14 cellular contexts compared by ENCODE assay signal in the genomic region with DNA sequence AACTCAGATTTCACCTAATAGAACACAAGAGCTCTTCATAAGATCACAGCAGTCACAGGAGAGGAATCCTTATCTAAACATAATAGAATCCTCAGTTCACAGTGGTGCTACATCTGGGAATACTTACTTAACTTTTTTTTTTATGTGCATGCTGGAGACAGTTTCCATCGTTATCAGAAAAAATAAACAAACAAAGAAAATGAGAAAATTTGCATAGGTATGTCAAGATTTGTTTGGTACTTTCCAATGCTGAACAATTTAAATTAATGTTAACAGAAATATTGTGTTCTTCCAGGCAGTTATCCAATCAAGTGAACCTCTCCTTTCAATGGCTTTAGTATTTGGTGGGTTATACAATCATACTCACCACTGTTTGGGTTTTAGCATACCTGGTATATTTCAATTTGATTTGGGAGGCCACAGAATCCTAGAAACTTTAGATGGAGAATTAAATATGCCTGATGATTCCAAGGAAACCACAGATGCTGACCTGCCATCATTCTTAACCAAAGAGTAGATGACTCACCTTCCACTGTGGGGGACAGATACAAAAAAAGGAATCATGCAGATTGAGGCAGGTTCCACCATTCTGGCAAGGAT. TPM values are rescaled to one million over a fixed set of nuclear protein-coding genes. Genes with fewer than 3 reads are reported as not detected.
DNase-seq lines count a peak whose midpoint lies in the region; ATAC-seq, FAIRE-seq and TF ChIP-seq lines count a peak whose summit lies in the region.
"Had no signal": no experiment of that assay in that cellular context is flagged by ENCODE, and none has a peak within 500 bp of the region (broad histone marks: within the 10 kb centered on the region; RNA-seq: fewer than 3 reads in every experiment).

No MANE protein-coding gene starts in this region.

- CTCF ChIA-PET in Panc1 (lab: Charles Lee), result no interaction called here
- CTCF ChIA-PET in endothelial cell of umbilical vein (lab: Charles Lee), result interaction anchor here (0.8 kb wide), 2 partner anchors 9 to 20 kb away, joined by 3 read pairs; no protein-coding TSS in a partner anchor

- H3K4me2 ChIP-seq in endothelial cell of umbilical vein (ENCODE audit: insufficient read depth, low read length), result no peak overlapping the region
- H3K4me2 ChIP-seq in parathyroid adenoma (ENCODE audit: low read length), result no peak overlapping the region

- H3K27ac ChIP-seq in Panc1 (ENCODE audit: low read length), result peak overlapping the region; percentile 79
- no peak overlapping the region for H3K27ac ChIP-seq in endothelial cell of umbilical vein (ENCODE audit: insufficient read depth, low read depth, low read length)
- no peak overlapping the region for H3K27ac ChIP-seq in parathyroid adenoma
- peak overlapping the region in 1 of 2 donors; percentile 6 for H3K27ac ChIP-seq in testis
- H3K27ac ChIP-seq: cardiac muscle cell, esophagus squamous epithelium had no signal

- H3K9me1 ChIP-seq in endothelial cell of umbilical vein (replicated peaks; ENCODE audit: control insufficient read depth, extremely low read depth, insufficient read depth, low read length), result no peaks in the 10 kb centered on the region

- no TSS peak for BruUV-seq in Panc1 (replicated peaks; lab: Mats Ljungman, UMichigan)
- BruUV-seq in endothelial cell of umbilical vein (replicated peaks; lab: Mats Ljungman, UMichigan), result no TSS peak

- no peak overlapping the region for H3K9ac ChIP-seq in endothelial cell of umbilical vein (replicated peaks; ENCODE audit: extremely low read depth, insufficient read depth, low read length)
- H3K9ac ChIP-seq in parathyroid adenoma, result no peak overlapping the region

- FAIRE-seq in endothelial cell of umbilical vein (lab: Jason Lieb, UNC), result no peak

- H3K4me3 ChIP-seq in Panc1 (ENCODE audit: low read depth in 2 of 2, low read length in 2 of 2) (no peak overlapping the region), endothelial cell of umbilical vein (replicated peaks in 1 of 3; ENCODE audit: insufficient read depth in 1 of 3, low read depth in 1 of 3, low read length in 3 of 3) (no peak overlapping the region), parathyroid adenoma (ENCODE audit: low read depth, low read length) (no peak overlapping the region), testis (no peak overlapping the region)
- H3K4me3 ChIP-seq: cardiac muscle cell, esophagus squamous epithelium had no signal

- POLR2A ChIA-PET in Panc1 (lab: Charles Lee), result no interaction called here
- POLR2A ChIA-PET in endothelial cell of umbilical vein (lab: Charles Lee), result no interaction called here

- TF ChIP-seq POLR2A in endothelial cell of umbilical vein (IDR thresholded peaks at IDR 0.05; ENCODE audit: low read depth, low read length) (no peak), testis (IDR thresholded peaks at IDR 0.05) (no peak)

- ATAC-seq in Panc1, result peak; percentile 62; the same call in 1 of the 2 replicates
- ATAC-seq: left ventricle myocardium superior; stimulated activated naive B cell treated with anti-CD40 and anti-IgM and Interleukin-4, amounts not matched to agents 10 μg/mL and 1 μg/mL and 100 μg/mL, for 72 hours had no signal

- H2AFZ ChIP-seq in endothelial cell of umbilical vein (ENCODE audit: low read depth, low read length) (no peak overlapping the region), parathyroid adenoma (peak overlapping the region; percentile 6)

- intact Hi-C loops in Panc1 (cut with micrococcal nuclease; ENCODE audit: unreplicated experiment), result no loop called here
- intact Hi-C loops in endothelial cell of umbilical vein (cut with micrococcal nuclease), result no loop called here
- intact Hi-C loops in testis (cut with DNase I; ENCODE audit: low total_unique reads), result no loop called here

- no peaks in the 10 kb centered on the region for H3K36me3 ChIP-seq in Panc1 (ENCODE audit: control insufficient read depth, insufficient read depth, low read length)
- no peaks in the 10 kb centered on the region for H3K36me3 ChIP-seq in endothelial cell of umbilical vein (ENCODE audit: control insufficient read depth in 2 of 2, extremely low read depth in 1 of 2, insufficient read depth in 2 of 2, low read length in 2 of 2)
- no peaks in the 10 kb centered on the region for H3K36me3 ChIP-seq in parathyroid adenoma (ENCODE audit: control insufficient read depth, insufficient read depth, low read length)
- H3K36me3 ChIP-seq in testis (ENCODE audit: low read depth, missing control alignments), result no peaks in the 10 kb centered on the region
- H3K36me3 ChIP-seq: cardiac muscle cell, esophagus squamous epithelium had no signal

- H3K79me2 ChIP-seq in endothelial cell of umbilical vein (ENCODE audit: control insufficient read depth, insufficient read depth, low read length) (no peaks in the 10 kb centered on the region), parathyroid adenoma (no peaks in the 10 kb centered on the region)

- in situ Hi-C loops in Panc1 (cut with HindIII; ENCODE audit: low pct_unique_long_range_greater_than_20kb, low sequenced_read_pairs), result no loop called here

- WGBS in testis, 2 donors, result 29 to 36% methylated on average over 1 of the region's 1 CpG

- H3K4me1 ChIP-seq in Panc1 (ENCODE audit: control insufficient read depth, insufficient read depth, low read length) (peaks cover 5% of the 10 kb centered on the region; the same call in 1 of the 2 replicates), endothelial cell of umbilical vein (ENCODE audit: control insufficient read depth, extremely low read depth, insufficient read depth, low read length) (no peaks in the 10 kb centered on the region), parathyroid adenoma (peaks cover 11% of the 10 kb centered on the region), testis (peaks cover 4% of the 10 kb centered on the region)
- H3K4me1 ChIP-seq: esophagus squamous epithelium had no signal

- H3K9me3 ChIP-seq in Panc1 (ENCODE audit: control insufficient read depth, insufficient read depth, low read depth, low read length) (no peaks in the 10 kb centered on the region), endothelial cell of umbilical vein (replicated peaks; ENCODE audit: control insufficient read depth, insufficient read depth, low read length) (no peaks in the 10 kb centered on the region), parathyroid adenoma (ENCODE audit: control insufficient read depth, low read length) (no peaks in the 10 kb centered on the region), testis (no peaks in the 10 kb centered on the region)
- H3K9me3 ChIP-seq: esophagus squamous epithelium had no signal

- TF ChIP-seq CTCF in Panc1 (IDR thresholded peaks at IDR 0.05), result no peak
- no peak for TF ChIP-seq CTCF in endothelial cell of umbilical vein (IDR thresholded peaks at IDR 0.05; ENCODE audit: extremely low read depth in 1 of 2, insufficient read depth in 1 of 2, low read depth in 1 of 2, low read length in 2 of 2)
- TF ChIP-seq CTCF in parathyroid adenoma (IDR thresholded peaks at IDR 0.05), result no peak
- TF ChIP-seq CTCF in testis (IDR thresholded peaks at IDR 0.05), result no peak

- H3K27me3 ChIP-seq in Panc1 (ENCODE audit: control insufficient read depth, insufficient read depth, low read length), result no peaks in the 10 kb centered on the region
- H3K27me3 ChIP-seq in endothelial cell of umbilical vein (ENCODE audit: control insufficient read depth in 2 of 2, insufficient read depth in 2 of 2, low read length in 2 of 2), result no peaks in the 10 kb centered on the region
- no peaks in the 10 kb centered on the region for H3K27me3 ChIP-seq in parathyroid adenoma (ENCODE audit: control insufficient read depth, insufficient read depth, low read length)
- H3K27me3 ChIP-seq in testis, result no peaks in the 10 kb centered on the region
- H3K27me3 ChIP-seq: cardiac muscle cell, esophagus squamous epithelium had no signal

- DNase-seq in EL (peak; percentile 75), Panc1 (ENCODE audit: low read depth, low spot score) (no peak), endothelial cell of umbilical vein (ENCODE audit: low read depth, low spot score) (no peak), Ammon's horn (ENCODE audit: low spot score) (no peak), NCI-H2107 (lab: John Stamatoyannopoulos, UW) (no peak), NCI-H187 (lab: John Stamatoyannopoulos, UW) (no peak), testis (no peak)
- DNase-seq: activated T-cell treated with anti-CD3 and anti-CD28 coated beads, Interleukin-2, amount 50 U/mL, for 24 hours; esophagus squamous epithelium; left ventricle myocardium superior; NCI-H446; stimulated activated naive B cell treated with anti-CD40 and anti-IgM and Interleukin-4, amounts not matched to agents 10 μg/mL and 1 μg/mL and 100 μg/mL, for 72 hours had no signal

- dilution Hi-C loops in endothelial cell of umbilical vein (cut with MboI; ENCODE audit: extremely low pct_ligation_motif_present, low sequenced_read_pairs), result no loop called here

- H4K20me1 ChIP-seq in endothelial cell of umbilical vein (replicated peaks; ENCODE audit: control insufficient read depth, extremely low read depth, insufficient read depth, low read length), result no peaks in the 10 kb centered on the region

TF ChIP-seq in endothelial cell of umbilical vein, 7 proteins besides CTCF, POLR2A, EP300 and RAD21:
- TF ChIP-seq EZH2 (IDR thresholded peaks at IDR 0.05; ENCODE audit: borderline replicate concordance, low read depth, low read length, severe bottlenecking) (no peak), FOS (IDR thresholded peaks at IDR 0.05; ENCODE audit: borderline replicate concordance, insufficient read depth, low read length) (peak; percentile 65), JUN (IDR thresholded peaks at IDR 0.05; ENCODE audit: borderline replicate concordance, insufficient read depth, insufficient read length, low read depth) (peak; percentile 27)

RNA-seq across cellular contexts. Expression of gene CUBN, which starts 6.4 kb away (rescaled TPM):
- 1.3 TPM for total RNA-seq in Panc1 (2021; ENCODE audit: unreplicated experiment)
- 1.5 TPM for polyA plus RNA-seq in Panc1 (2012; ENCODE audit: insufficient read length)
- 2.7 and 3.0 TPM in 2 replicates for total RNA-seq in endothelial cell of umbilical vein
- 3.6 and 4.6 TPM in 2 replicates for polyA plus RNA-seq in endothelial cell of umbilical vein
- 2.5 and 3.6 TPM in 2 replicates for polyA plus RNA-seq in endothelial cell of umbilical vein (2011; cell fraction: cytosol; rRNA removed)
- polyA plus RNA-seq in endothelial cell of umbilical vein (2011; cell fraction: nucleus; rRNA removed), result 8.7 and 9.2 TPM in 2 replicates
- 1.3 and 1.5 TPM in 2 replicates for polyA plus RNA-seq in endothelial cell of umbilical vein (2012)
- 8.7 and 11.7 TPM in 2 replicates for polyA minus RNA-seq in endothelial cell of umbilical vein
- not detected for polyA minus RNA-seq in endothelial cell of umbilical vein (2011; cell fraction: cytosol; rRNA and poly(A)+ RNA removed)
- 13.3 and 19.8 TPM in 2 replicates for polyA minus RNA-seq in endothelial cell of umbilical vein (2011; cell fraction: nucleus; rRNA and poly(A)+ RNA removed)
- total RNA-seq in testis, result 10 to 100 TPM; 11.0 to 39.3 TPM
- 19.2 TPM for polyA plus RNA-seq in testis (ENCODE audit: insufficient read depth, low read depth, low replicate concordance)
